8 cellular contexts compared by ENCODE assay signal in genomic region chr3:5057857-5058324, GRCh38.
DNase-seq lines count a peak whose midpoint lies in the region; ATAC-seq and TF ChIP-seq lines count a peak whose summit lies in the region.

No MANE protein-coding gene starts in this region.

- no peaks in the 10 kb centered on the region for H3K36me3 ChIP-seq in GM23248 (ENCODE audit: low read depth)
- no peaks in the 10 kb centered on the region for H3K36me3 ChIP-seq in sigmoid colon

- POLR2A ChIA-PET in GM10248 (lab: Yijun Ruan, JAX): interaction anchor here (0.6 kb wide), 2 partner anchors 74 to 79 kb away, joined by 3 to 4 read pairs; partner anchors contain the start of gene BHLHE40

- WGBS in GM23248 (ENCODE audit: low coverage in 1 of 2, low lambda C conversion rate in 2 of 2, missing lambda C conversion rate in 2 of 2), 2 experiments: 15 to 16% methylated on average over 7 of the region's 7 CpGs
- WGBS in right cardiac atrium: 35% methylated on average over 7 of the region's 7 CpGs
- 25 to 41% methylated on average over 7 of the region's 7 CpGs for WGBS in sigmoid colon, 2 donors

- H3K4me1 ChIP-seq in GM23248 (ENCODE audit: insufficient read depth) (peaks cover 44% of the 10 kb centered on the region), right cardiac atrium (ENCODE audit: control insufficient read depth, insufficient read depth, low read length) (no peaks in the 10 kb centered on the region), sigmoid colon (peaks cover 0 to 15% (median 6%) of the 10 kb centered on the region in 4 donors)

- H3K9me3 ChIP-seq in GM23248 (ENCODE audit: low read depth) (no peaks in the 10 kb centered on the region), right cardiac atrium (ENCODE audit: control insufficient read depth, low read length) (no peaks in the 10 kb centered on the region), sigmoid colon (no peaks in the 10 kb centered on the region)

- H3K27me3 ChIP-seq in GM23248 (replicated peaks; ENCODE audit: insufficient read depth): no peaks in the 10 kb centered on the region
- H3K27me3 ChIP-seq in right cardiac atrium (ENCODE audit: control insufficient read depth, insufficient read depth): no peaks in the 10 kb centered on the region
- no peaks in the 10 kb centered on the region for H3K27me3 ChIP-seq in sigmoid colon

- peak overlapping the region; percentile 17 for H3K4me2 ChIP-seq in GM23248 (ENCODE audit: unreplicated experiment)

- H3K9me2 ChIP-seq in GM23248 (ENCODE audit: insufficient read depth): no peaks in the 10 kb centered on the region

- H3F3A ChIP-seq in GM23248 (ENCODE audit: insufficient read depth): peaks cover 15% of the 10 kb centered on the region

- peak; percentile 91 to 93 for ATAC-seq in right cardiac atrium

- intact Hi-C loops in right cardiac atrium (cut with DNase I) (loop anchor here (2.0 to 5.0 kb wide), 4 partner anchors 345 to 401 kb away; no protein-coding TSS in a partner anchor), sigmoid colon (cut with DNase I) (loop anchor here (2.0 to 10.0 kb wide), 2 partner anchors 347 to 703 kb away; no protein-coding TSS in a partner anchor)

- peak overlapping the region; percentile 92 for H3K27ac ChIP-seq in GM23248
- no peak overlapping the region for H3K27ac ChIP-seq in right cardiac atrium (ENCODE audit: low read length)
- H3K27ac ChIP-seq in sigmoid colon: peak overlapping the region in 1 of 4 donors; percentile 37

- H4K20me1 ChIP-seq in GM23248 (ENCODE audit: insufficient read depth): no peaks in the 10 kb centered on the region

- no peak overlapping the region; the same call in 1 of the 2 replicates for H3K4me3 ChIP-seq in GM23248
- H3K4me3 ChIP-seq in right cardiac atrium (ENCODE audit: low read length): no peak overlapping the region
- no peak overlapping the region for H3K4me3 ChIP-seq in sigmoid colon

- no peak overlapping the region for H2AFZ ChIP-seq in GM23248

- in situ Hi-C loops in GM23248 (cut with MboI): loop anchor here (5.0 to 25.0 kb wide), 2 partner anchors 346 to 721 kb away; no protein-coding TSS in a partner anchor

- no peak for TF ChIP-seq POLR2A in sigmoid colon (IDR thresholded peaks at IDR 0.05)

- DNase-seq in GM10248 (ENCODE audit: extremely low spot score) (peak; percentile 67), GM23248 (peak; percentile 93), LHCN-M2 (ENCODE audit: low read depth) (peak; percentile 81), T-helper 1 cell (peak; percentile 17 to 83 (median 60)), amygdala (lab: John Stamatoyannopoulos, UW) (peak in 32 of 56 donors; percentile 5 to 74 (median 30)), right cardiac atrium (peak; percentile 81 to 87 (median 83)), sigmoid colon (peak; percentile 88), NCI-H2081 treated with DMSO at 0.1 percent for 48 hours (lab: John Stamatoyannopoulos, UW) (no peak)

- H3K79me2 ChIP-seq in GM23248 (ENCODE audit: insufficient read depth): no peaks in the 10 kb centered on the region

- peak overlapping the region; percentile 78 for H3K9ac ChIP-seq in GM23248

- no peak for TF ChIP-seq EP300 in sigmoid colon (IDR thresholded peaks at IDR 0.05)

- peak; percentile 78 for TF ChIP-seq CTCF in GM10248 (IDR thresholded peaks at IDR 0.05; ENCODE audit: control extremely low read depth, extremely low read depth, low read depth, missing control alignments)
- TF ChIP-seq CTCF in sigmoid colon (IDR thresholded peaks at IDR 0.05): peak; percentile 56 to 74 (median 68)

- CTCF ChIA-PET in GM10248 (lab: Yijun Ruan, JAX): interaction anchor here (0.6 to 11.2 kb wide), 44 partner anchors 9 to 707 kb away, joined by 3 to 180 read pairs (median 4); partner anchors contain the start of gene BHLHE40
